In genomic region chr13:114071991-114072390, GRCh38 we compare ENCODE assay signal across 16 cellular contexts.
A peak's percentile ranks its signal among the peaks of the same experiment; 100 is the strongest.
DNase-seq lines count a peak whose midpoint lies in the region; FAIRE-seq and TF ChIP-seq lines count a peak whose summit lies in the region.
"Had no signal": no experiment of that assay in that cellular context is flagged by ENCODE, and none has a peak within 500 bp of the region (broad histone marks: within the 10 kb centered on the region; RNA-seq: fewer than 3 reads in every experiment).

No MANE protein-coding gene starts in this region.

- no peak for DNase-seq in activated naive CD4-positive, alpha-beta T cell treated with anti-CD3 and anti-CD28 coated beads, Interleukin-2, amount 10 ng/mL, durations not matched to agents 7 days and 5 days
- no peak for DNase-seq in activated naive CD4-positive, alpha-beta T cell treated with anti-CD3 and anti-CD28 coated beads, Interleukin-2, amount 50 U/mL, for 16 hours
- DNase-seq in astrocyte (ENCODE audit: low read depth) (no peak), mesenteric fat pad (ENCODE audit: low spot score) (peak; percentile 64), WERI-Rb-1 (no peak), OCI-LY7 (ENCODE audit: low spot score) (no peak), GDM1 (lab: John Stamatoyannopoulos, UW) (no peak)
- DNase-seq: DND-41, NCI-H446, SHP77, small intestine had no signal

- TF ChIP-seq CTCF in astrocyte (IDR thresholded peaks at IDR 0.05; ENCODE audit: insufficient read depth, low read depth, low read length) (no peak), WERI-Rb-1 (IDR thresholded peaks at IDR 0.05; ENCODE audit: low read depth, low read length) (no peak), OCI-LY7 (conservative IDR thresholded peaks at IDR 0.05; ENCODE audit: low read length) (no peak)

- CTCF ChIA-PET in activated naive CD4-positive, alpha-beta T cell treated with anti-CD3 and anti-CD28 coated beads, Interleukin-2, amount 10 ng/mL, durations not matched to agents 7 days and 5 days (lab: Charles Lee) = no interaction called here
- CTCF ChIA-PET in OCI-LY7 (lab: Charles Lee; ENCODE audit: unreplicated experiment) = no interaction called here

- H3K36me3 ChIP-seq in astrocyte (ENCODE audit: insufficient read depth, low read length) (peaks cover 14% of the 10 kb centered on the region), WERI-Rb-1 (no peaks in the 10 kb centered on the region), OCI-LY7 (ENCODE audit: insufficient read depth, low read length) (no peaks in the 10 kb centered on the region)
- H3K36me3 ChIP-seq: HAP-1, uterus had no signal

- H3K9me3 Mint-ChIP-seq in activated naive CD4-positive, alpha-beta T cell treated with anti-CD3 and anti-CD28 coated beads, Interleukin-2, amount 10 ng/mL, durations not matched to agents 7 days and 5 days = peaks cover 8% of the 10 kb centered on the region
- H3K9me3 Mint-ChIP-seq in astrocyte (ENCODE audit: unreplicated experiment) = peaks cover 3% of the 10 kb centered on the region

- H2AFZ ChIP-seq in astrocyte (ENCODE audit: low read depth, low read length) (no peak overlapping the region), OCI-LY7 (ENCODE audit: low read length) (no peak overlapping the region)

- H3K27me3 ChIP-seq in astrocyte (ENCODE audit: insufficient read depth, low read length) = no peaks in the 10 kb centered on the region
- no peaks in the 10 kb centered on the region for H3K27me3 ChIP-seq in WERI-Rb-1 (ENCODE audit: insufficient read depth, low read depth, severe bottlenecking)
- H3K27me3 ChIP-seq: uterus had no signal

- no peak overlapping the region for H3K9ac ChIP-seq in astrocyte (ENCODE audit: low read length)

- peaks cover 71% of the 10 kb centered on the region for H3K36me3 Mint-ChIP-seq in activated naive CD4-positive, alpha-beta T cell treated with anti-CD3 and anti-CD28 coated beads, Interleukin-2, amount 10 ng/mL, durations not matched to agents 7 days and 5 days
- peaks cover 22% of the 10 kb centered on the region for H3K36me3 Mint-ChIP-seq in astrocyte (ENCODE audit: low read depth, unreplicated experiment)

- H3K9me3 ChIP-seq in astrocyte (ENCODE audit: insufficient read depth, low read depth, low read length) = no peaks in the 10 kb centered on the region
- H3K9me3 ChIP-seq in WERI-Rb-1 (ENCODE audit: severe bottlenecking) = peaks cover 8% of the 10 kb centered on the region
- H3K9me3 ChIP-seq in OCI-LY7 (ENCODE audit: low read length) = no peaks in the 10 kb centered on the region
- H3K9me3 ChIP-seq: HAP-1, uterus had no signal

- no peak overlapping the region for H3K27ac ChIP-seq in astrocyte (ENCODE audit: low read depth, low read length)
- peak overlapping the region; percentile 36 for H3K27ac ChIP-seq in temporal lobe (ENCODE audit: low read depth, low read length)
- no peak overlapping the region for H3K27ac ChIP-seq in WERI-Rb-1
- H3K27ac ChIP-seq in OCI-LY7 (ENCODE audit: low read depth, low read length, poor library complexity, severe bottlenecking) = no peak overlapping the region
- H3K27ac ChIP-seq: uterus had no signal

- peaks cover 30% of the 10 kb centered on the region for H3K4me1 Mint-ChIP-seq in activated naive CD4-positive, alpha-beta T cell treated with anti-CD3 and anti-CD28 coated beads, Interleukin-2, amount 10 ng/mL, durations not matched to agents 7 days and 5 days
- H3K4me1 Mint-ChIP-seq in astrocyte (ENCODE audit: low read depth, unreplicated experiment) = peaks cover 22% of the 10 kb centered on the region

- H3K4me3 Mint-ChIP-seq in activated naive CD4-positive, alpha-beta T cell treated with anti-CD3 and anti-CD28 coated beads, Interleukin-2, amount 10 ng/mL, durations not matched to agents 7 days and 5 days = no peak overlapping the region
- peak overlapping the region; percentile 20 for H3K4me3 Mint-ChIP-seq in astrocyte (ENCODE audit: unreplicated experiment)

- intact Hi-C loops in OCI-LY7 (cut with micrococcal nuclease; ENCODE audit: unreplicated experiment) = no loop called here

- peaks cover 31% of the 10 kb centered on the region for H3K4me1 ChIP-seq in astrocyte (ENCODE audit: insufficient read depth, low read length)
- H3K4me1 ChIP-seq in OCI-LY7 (ENCODE audit: insufficient read depth, low read length, poor library complexity, severe bottlenecking) = peaks cover 13% of the 10 kb centered on the region

- H3K9me2 ChIP-seq in OCI-LY7 (ENCODE audit: insufficient read depth, low read length) = no peaks in the 10 kb centered on the region

- no peaks in the 10 kb centered on the region for H3K27me3 Mint-ChIP-seq in activated naive CD4-positive, alpha-beta T cell treated with anti-CD3 and anti-CD28 coated beads, Interleukin-2, amount 10 ng/mL, durations not matched to agents 7 days and 5 days
- H3K27me3 Mint-ChIP-seq in astrocyte (ENCODE audit: low read depth, unreplicated experiment) = no peaks in the 10 kb centered on the region

- H4K20me1 ChIP-seq in astrocyte (ENCODE audit: insufficient read depth, low read length) (peaks cover 59% of the 10 kb centered on the region), OCI-LY7 (ENCODE audit: insufficient read depth, low read length) (no peaks in the 10 kb centered on the region)

- POLR2A ChIA-PET in OCI-LY7 (lab: Charles Lee) = no interaction called here

- H3K4me3 ChIP-seq in astrocyte (ENCODE audit: insufficient read depth, low read depth, low read length) = no peak overlapping the region
- H3K4me3 ChIP-seq in WERI-Rb-1 (ENCODE audit: low read depth, low read length) = no peak overlapping the region
- no peak overlapping the region for H3K4me3 ChIP-seq in OCI-LY7 (ENCODE audit: low read depth, low read length, poor library complexity, severe bottlenecking)
- H3K4me3 ChIP-seq: HAP-1, uterus had no signal

- peaks cover 87% of the 10 kb centered on the region for H3K79me2 ChIP-seq in astrocyte (ENCODE audit: insufficient read depth, low read length)
- no peaks in the 10 kb centered on the region for H3K79me2 ChIP-seq in OCI-LY7 (ENCODE audit: insufficient read depth, low read depth, low read length)

- BruUV-seq in OCI-LY7 (replicated peaks; lab: Mats Ljungman, UMichigan) = no TSS peak

- H3K4me2 ChIP-seq in astrocyte (ENCODE audit: low read length) (no peak overlapping the region), OCI-LY7 (ENCODE audit: low read length) (no peak overlapping the region)

- H3K27ac Mint-ChIP-seq in activated naive CD4-positive, alpha-beta T cell treated with anti-CD3 and anti-CD28 coated beads, Interleukin-2, amount 10 ng/mL, durations not matched to agents 7 days and 5 days = peak overlapping the region; percentile 63
- no peak overlapping the region for H3K27ac Mint-ChIP-seq in astrocyte (ENCODE audit: unreplicated experiment)

- no peak for FAIRE-seq in astrocyte (lab: Jason Lieb, UNC)
- FAIRE-seq: GM12892, small intestine, TTC549 had no signal
